In genomic region chr2:142131016-142131714, GRCh38 we compare ENCODE assay signal across 8 cellular contexts. TPM values are rescaled to one million over a fixed set of nuclear protein-coding genes. Genes with fewer than 3 reads are reported as not detected.
DNase-seq lines count a peak whose midpoint lies in the region; ATAC-seq and TF ChIP-seq lines count a peak whose summit lies in the region.

TSS of gene LRP1B (minus strand) at chr2:142131016. CDS start at chr2:142130729, 287 bp downstream.

- peak within 1 kb of the TSS; percentile 96 for H2AFZ ChIP-seq in neuron (ENCODE audit: low read depth, low read length)

- no peaks in the 10 kb centered on the region for H3K36me3 Mint-ChIP-seq in activated CD4-positive, alpha-beta T cell treated with anti-CD3 and anti-CD28 coated beads, Interleukin-2, amount 10 ng/mL, durations not matched to agents 7 days and 5 days (ENCODE audit: low read depth)
- H3K36me3 Mint-ChIP-seq in T-helper 1 cell treated with Interleukin-12 subunit alpha and Interleukin-12 subunit beta and Interleukin-4 antibody, amounts not matched to agents 30 μg/mL and 1 μg/mL, for 36 hours (ENCODE audit: low read depth) = no peaks in the 10 kb centered on the region

- CTCF ChIA-PET in activated CD4-positive, alpha-beta T cell treated with anti-CD3 and anti-CD28 coated beads, Interleukin-2, amount 10 ng/mL, durations not matched to agents 7 days and 5 days (lab: Charles Lee) = no interaction called here

- TF ChIP-seq CTCF in foreskin keratinocyte (conservative IDR thresholded peaks at IDR 0.05) = no peak

- H3K4me1 ChIP-seq in foreskin keratinocyte (no peaks in the 10 kb centered on the region), neuron (ENCODE audit: insufficient read depth, low read length) (peaks cover 17% of the 10 kb centered on the region)

- H3K9me3 ChIP-seq in neuron (ENCODE audit: low read length) = no peaks in the 10 kb centered on the region

- peaks cover 22% of the 10 kb centered on the region for H3K27me3 ChIP-seq in foreskin keratinocyte
- peaks cover 14% of the 10 kb centered on the region for H3K27me3 ChIP-seq in neuron (ENCODE audit: insufficient read depth, low read length)

- DNase-seq in activated CD4-positive, alpha-beta T cell treated with anti-CD3 and anti-CD28 coated beads, Interleukin-2, amount 10 ng/mL, durations not matched to agents 7 days and 5 days = no peak
- no peak for DNase-seq in activated CD4-positive, alpha-beta T cell treated with anti-CD3 and anti-CD28 coated beads for 4 hours
- DNase-seq in foreskin keratinocyte (peak; percentile 20 to 54), SIG-M5 (lab: John Stamatoyannopoulos, UW) (no peak), epidermal melanocyte (ENCODE audit: insufficient read length, low spot score) (no peak)

- peak; percentile 37 for ATAC-seq in HG02870 (IDR thresholded peaks at IDR 0.05; ENCODE audit: unreplicated experiment)
- ATAC-seq in foreskin keratinocyte = peak; percentile 57

- H3K4me1 Mint-ChIP-seq in activated CD4-positive, alpha-beta T cell treated with anti-CD3 and anti-CD28 coated beads, Interleukin-2, amount 10 ng/mL, durations not matched to agents 7 days and 5 days = peaks cover 10% of the 10 kb centered on the region
- H3K4me1 Mint-ChIP-seq in T-helper 1 cell treated with Interleukin-12 subunit alpha and Interleukin-12 subunit beta and Interleukin-4 antibody, amounts not matched to agents 30 μg/mL and 1 μg/mL, for 36 hours (ENCODE audit: low read depth) = peaks cover 9% of the 10 kb centered on the region

- H3K27ac ChIP-seq in foreskin keratinocyte = no peak within 1 kb of the TSS

- peaks cover 39% of the 10 kb centered on the region for H3K27me3 Mint-ChIP-seq in activated CD4-positive, alpha-beta T cell treated with anti-CD3 and anti-CD28 coated beads, Interleukin-2, amount 10 ng/mL, durations not matched to agents 7 days and 5 days
- H3K27me3 Mint-ChIP-seq in T-helper 1 cell treated with Interleukin-12 subunit alpha and Interleukin-12 subunit beta and Interleukin-4 antibody, amounts not matched to agents 30 μg/mL and 1 μg/mL, for 36 hours (ENCODE audit: low read depth) = peaks cover 54% of the 10 kb centered on the region

- peak within 1 kb of the TSS; percentile 49 for H3K4me3 Mint-ChIP-seq in activated CD4-positive, alpha-beta T cell treated with anti-CD3 and anti-CD28 coated beads, Interleukin-2, amount 10 ng/mL, durations not matched to agents 7 days and 5 days
- peak within 1 kb of the TSS; percentile 85 for H3K4me3 Mint-ChIP-seq in T-helper 1 cell treated with Interleukin-12 subunit alpha and Interleukin-12 subunit beta and Interleukin-4 antibody, amounts not matched to agents 30 μg/mL and 1 μg/mL, for 36 hours

- peak within 1 kb of the TSS; percentile 60 for H3K4me3 ChIP-seq in neuron (ENCODE audit: low read length)

- H3K36me3 ChIP-seq in neuron (ENCODE audit: insufficient read depth, low read length) = no peaks in the 10 kb centered on the region

- POLR2A ChIA-PET in activated CD4-positive, alpha-beta T cell treated with anti-CD3 and anti-CD28 coated beads, Interleukin-2, amount 10 ng/mL, durations not matched to agents 7 days and 5 days (lab: Charles Lee) = no interaction called here

- no peaks in the 10 kb centered on the region for H3K9me3 Mint-ChIP-seq in activated CD4-positive, alpha-beta T cell treated with anti-CD3 and anti-CD28 coated beads, Interleukin-2, amount 10 ng/mL, durations not matched to agents 7 days and 5 days
- H3K9me3 Mint-ChIP-seq in T-helper 1 cell treated with Interleukin-12 subunit alpha and Interleukin-12 subunit beta and Interleukin-4 antibody, amounts not matched to agents 30 μg/mL and 1 μg/mL, for 36 hours = no peaks in the 10 kb centered on the region

- H3K27ac Mint-ChIP-seq in activated CD4-positive, alpha-beta T cell treated with anti-CD3 and anti-CD28 coated beads, Interleukin-2, amount 10 ng/mL, durations not matched to agents 7 days and 5 days = no peak within 1 kb of the TSS
- H3K27ac Mint-ChIP-seq in T-helper 1 cell treated with Interleukin-12 subunit alpha and Interleukin-12 subunit beta and Interleukin-4 antibody, amounts not matched to agents 30 μg/mL and 1 μg/mL, for 36 hours = peak within 1 kb of the TSS; percentile 53

RNA-seq across cellular contexts. Expression of gene LRP1B, which starts in this region (rescaled TPM):
- total RNA-seq in activated CD4-positive, alpha-beta T cell treated with anti-CD3 and anti-CD28 coated beads, Interleukin-2, amount 10 ng/mL, durations not matched to agents 7 days and 5 days = not detected
- total RNA-seq in foreskin keratinocyte = 0.10 TPM in 1 of 2 replicates, not detected in the other
- 0.02 TPM in 1 of 2 replicates, not detected in the other for polyA plus RNA-seq in foreskin keratinocyte

Comparison
In these comparisons a context has a peak if more than half of its experiments do, and no peak if none do; other contexts are left out.
1. Peak in DNase-seq and ATAC-seq in foreskin keratinocyte; RNA of the gene not detected or under 1 TPM.